In genomic region chr10:32139223-32140073, GRCh38 we compare ENCODE assay signal across 1 cellular context.
TF ChIP-seq lines count a peak whose summit lies in the region.

No MANE protein-coding gene starts in this region.

TF ChIP-seq in K562, 482 proteins besides CTCF, POLR2A, EP300 and RAD21 (continued from another document and continues in another):
- TF ChIP-seq ZNF507 (tag; conservative IDR thresholded peaks at IDR 0.05), result no peak
- no peak for TF ChIP-seq E2F3 (CRISPR knock-in tag; IDR thresholded peaks at IDR 0.05)
- no peak for TF ChIP-seq ZNF133 (CRISPR knock-in tag; IDR thresholded peaks at IDR 0.05)
- TF ChIP-seq ETV6 (IDR thresholded peaks at IDR 0.05; ENCODE audit: borderline replicate concordance in 1 of 2, low read depth in 2 of 2, low read length in 1 of 2), result peak in 1 of 2 experiments; percentile 24; a peak in 1 of 4 replicates
- TF ChIP-seq ETV6 (CRISPR knock-in tag; IDR thresholded peaks at IDR 0.05; ENCODE audit: borderline replicate concordance), result no peak
- TF ChIP-seq DMBX1 (CRISPR knock-in tag; IDR thresholded peaks at IDR 0.05; ENCODE audit: borderline replicate concordance), result no peak
- TF ChIP-seq ADNP (tag; IDR thresholded peaks at IDR 0.05), result no peak
- TF ChIP-seq MTF1 (CRISPR knock-in tag; IDR thresholded peaks at IDR 0.05; ENCODE audit: borderline replicate concordance), result no peak
- no peak for TF ChIP-seq RNF219 (CRISPR knock-in tag; IDR thresholded peaks at IDR 0.05)
- TF ChIP-seq ID3 (CRISPR knock-in tag; IDR thresholded peaks at IDR 0.05), result no peak
- no peak for TF ChIP-seq ID3 (tag; IDR thresholded peaks at IDR 0.05)
- no peak for TF ChIP-seq CC2D1A (IDR thresholded peaks at IDR 0.05)
- TF ChIP-seq GATAD2A (IDR thresholded peaks at IDR 0.05), result no peak
- TF ChIP-seq HEY1 (CRISPR knock-in tag; IDR thresholded peaks at IDR 0.05; ENCODE audit: borderline replicate concordance), result no peak
- no peak for TF ChIP-seq E4F1 (CRISPR knock-in tag; IDR thresholded peaks at IDR 0.05; ENCODE audit: borderline replicate concordance)
- no peak for TF ChIP-seq NR0B1 (IDR thresholded peaks at IDR 0.05; ENCODE audit: partially characterized antibody)
- TF ChIP-seq MNT (conservative IDR thresholded peaks at IDR 0.05), result peak; percentile 51 to 78; a peak in 3 of 4 replicates
- TF ChIP-seq MITF (IDR thresholded peaks at IDR 0.05), result peak; percentile 33; the same call in 1 of the 2 replicates
- 0 out of 2 replicates have a peak, but pooled peaks have one; percentile 39 for TF ChIP-seq ZNF644 (tag; IDR thresholded peaks at IDR 0.05; ENCODE audit: low read depth)
- no peak for TF ChIP-seq CCNT2 (IDR thresholded peaks at IDR 0.05; ENCODE audit: borderline replicate concordance, extremely low read depth, insufficient read length, low read depth, low read length)
- peak; percentile 89 for TF ChIP-seq C11orf30 (IDR thresholded peaks at IDR 0.05; ENCODE audit: low read depth)
- no peak for TF ChIP-seq ZKSCAN8 (CRISPR knock-in tag; IDR thresholded peaks at IDR 0.05)
- TF ChIP-seq FOS (IDR thresholded peaks at IDR 0.05; ENCODE audit: extremely low read depth, insufficient read length), result peak; percentile 31
- TF ChIP-seq HOXB6 (CRISPR knock-in tag; IDR thresholded peaks at IDR 0.05; ENCODE audit: borderline replicate concordance), result no peak
- TF ChIP-seq MEIS2 (IDR thresholded peaks at IDR 0.05; ENCODE audit: partially characterized antibody), result no peak
- no peak; a peak in 1 of 4 replicates for TF ChIP-seq FOXK2 (conservative IDR thresholded peaks at IDR 0.05 in 1 of 2, IDR thresholded peaks at IDR 0.05 in 1 of 2; ENCODE audit: low read depth in 2 of 2)
- TF ChIP-seq ILK (tag; IDR thresholded peaks at IDR 0.05; ENCODE audit: borderline replicate concordance, low read depth), result no peak
- TF ChIP-seq NR2C1 (IDR thresholded peaks at IDR 0.05), result peak; percentile 56; the same call in 1 of the 2 replicates
- TF ChIP-seq NR2C1 (tag; IDR thresholded peaks at IDR 0.05), result no peak; the same call in 1 of the 2 replicates
- no peak for TF ChIP-seq PHF21A (IDR thresholded peaks at IDR 0.05; ENCODE audit: borderline replicate concordance, low read depth)
- TF ChIP-seq MYC (IDR thresholded peaks at IDR 0.05; ENCODE audit: low read depth, low read length), result peak; percentile 54; the same call in 1 of the 2 replicates
- TF ChIP-seq MYC (CRISPR knock-in tag; IDR thresholded peaks at IDR 0.05; ENCODE audit: borderline replicate concordance, low read depth), result no peak
- no peak for TF ChIP-seq ZFP36 (IDR thresholded peaks at IDR 0.05; ENCODE audit: low read depth, low read length, partially characterized antibody)
- no peak for TF ChIP-seq OTX1 (CRISPR knock-in tag; IDR thresholded peaks at IDR 0.05)
- TF ChIP-seq SMAD2 (IDR thresholded peaks at IDR 0.05; ENCODE audit: low read depth, low read length), result no peak
- no peak for TF ChIP-seq ZBTB43 (CRISPR knock-in tag; IDR thresholded peaks at IDR 0.05)
- TF ChIP-seq ZBED1 (IDR thresholded peaks at IDR 0.05), result no peak
- no peak for TF ChIP-seq HBP1 (CRISPR knock-in tag; IDR thresholded peaks at IDR 0.05)
- peak; percentile 97 for TF ChIP-seq FOSL1 (tag; conservative IDR thresholded peaks at IDR 0.05)
- TF ChIP-seq U2AF2 (optimal IDR thresholded peaks at IDR 0.05; ENCODE audit: low read depth, low read length), result no peak
- no peak for TF ChIP-seq PRPF4 (IDR thresholded peaks at IDR 0.05; ENCODE audit: insufficient read depth, low read depth, low read length, poor library complexity, severe bottlenecking)
- no peak for TF ChIP-seq GTF2F1 (IDR thresholded peaks at IDR 0.05; ENCODE audit: low read depth, low read length)
- TF ChIP-seq FOXM1 (IDR thresholded peaks at IDR 0.05; ENCODE audit: low read depth), result 0 out of 2 replicates have a peak, but pooled peaks have one; percentile 41
- no peak for TF ChIP-seq FOXM1 (CRISPR knock-in tag; IDR thresholded peaks at IDR 0.05; ENCODE audit: low read depth)
- peak; percentile 63; the same call in 1 of the 2 replicates for TF ChIP-seq LEF1 (IDR thresholded peaks at IDR 0.05)
- TF ChIP-seq ZBTB5 (IDR thresholded peaks at IDR 0.05), result no peak
- no peak for TF ChIP-seq IRF9 (tag; IDR thresholded peaks at IDR 0.05)
- no peak; the same call in 1 of the 2 replicates for TF ChIP-seq NBN (IDR thresholded peaks at IDR 0.05; ENCODE audit: low read depth)
- TF ChIP-seq PPARD (CRISPR knock-in tag; IDR thresholded peaks at IDR 0.05), result no peak
- TF ChIP-seq UBTF (IDR thresholded peaks at IDR 0.05; ENCODE audit: borderline replicate concordance in 1 of 2, low read depth in 2 of 2, low read length in 2 of 2), result no peak
